ENCODE assay signal across 18 cellular contexts in the genomic region with DNA sequence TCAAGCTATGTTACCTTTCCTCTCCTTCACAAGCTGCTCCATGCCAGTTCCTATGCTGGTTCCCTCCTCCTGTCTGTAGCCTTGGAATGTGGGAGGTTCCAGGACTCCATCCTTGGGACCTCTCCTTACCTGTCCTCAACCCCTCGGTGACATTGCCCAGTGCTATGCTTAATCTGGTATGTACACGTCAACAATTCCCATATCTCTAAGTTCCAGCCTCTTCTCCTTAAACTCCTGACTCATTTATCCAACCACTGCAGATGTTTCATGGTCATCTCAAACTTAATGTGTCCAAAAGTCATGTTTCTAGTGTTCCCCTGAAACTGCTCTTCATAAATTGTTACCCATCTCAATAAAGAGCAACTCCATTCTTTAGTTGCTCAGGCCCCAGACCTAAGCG.
DNase-seq lines count a peak whose midpoint lies in the region; ATAC-seq and TF ChIP-seq lines count a peak whose summit lies in the region.
"Had no signal": no experiment of that assay in that cellular context is flagged by ENCODE, and none has a peak within 500 bp of the region (broad histone marks: within the 10 kb centered on the region; RNA-seq: fewer than 3 reads in every experiment).

No MANE protein-coding gene starts in this region.

- no peaks in the 10 kb centered on the region for H3K36me3 ChIP-seq in breast epithelium
- H3K36me3 ChIP-seq in left lung = peaks cover 0 to 33% of the 10 kb centered on the region in 2 donors
- peaks cover 0 to 49% of the 10 kb centered on the region in 2 donors for H3K36me3 ChIP-seq in gastrocnemius medialis
- peaks cover 2 to 52% (median 13%) of the 10 kb centered on the region in 4 donors for H3K36me3 ChIP-seq in upper lobe of left lung

- POLR2A ChIA-PET in MCF 10A (lab: Yijun Ruan, JAX) = no interaction called here

- no TSS peak for BruUV-seq in MCF 10A (replicated peaks; lab: Mats Ljungman, UMichigan)

- H3K4me1 ChIP-seq in breast epithelium (peaks cover 0 to 6% of the 10 kb centered on the region in 2 donors), left lung (peaks cover 34 to 69% of the 10 kb centered on the region in 2 donors), gastrocnemius medialis (peaks cover 95 to 98% of the 10 kb centered on the region in 2 donors), upper lobe of left lung (peaks cover 68 to 77% (median 73%) of the 10 kb centered on the region in 4 donors)

- no peaks in the 10 kb centered on the region for H3K9me3 Mint-ChIP-seq in MCF 10A (ENCODE audit: unreplicated experiment)
- H3K9me3 Mint-ChIP-seq in activated T-cell treated with anti-CD3 and anti-CD28 coated beads, Interleukin-2, amount 50 U/mL, for 72 hours = no peaks in the 10 kb centered on the region
- H3K9me3 Mint-ChIP-seq: HFFc6 had no signal

- 79 to 85% methylated on average over 3 of the region's 3 CpGs for WGBS in upper lobe of left lung, 2 donors

- H3K27ac Mint-ChIP-seq in MCF 10A (ENCODE audit: low read depth, unreplicated experiment) = no peak overlapping the region
- no peak overlapping the region for H3K27ac Mint-ChIP-seq in activated T-cell treated with anti-CD3 and anti-CD28 coated beads, Interleukin-2, amount 50 U/mL, for 72 hours
- H3K27ac Mint-ChIP-seq: HFFc6 had no signal

- ATAC-seq in left lung = no peak
- no peak for ATAC-seq in gastrocnemius medialis
- ATAC-seq in upper lobe of left lung (ENCODE audit: low FRiP score in 2 of 2) = no peak
- ATAC-seq in activated T-cell treated with anti-CD3 and anti-CD28 coated beads, Interleukin-2, amount 50 U/mL, for 72 hours (replicated peaks in 1 of 2) = no peak

- CTCF ChIA-PET in MCF 10A (lab: Yijun Ruan, JAX) = no interaction called here

- TF ChIP-seq CTCF in breast epithelium (IDR thresholded peaks at IDR 0.05) (no peak), MCF 10A (IDR thresholded peaks at IDR 0.05; ENCODE audit: unreplicated experiment) (no peak), left lung (IDR thresholded peaks at IDR 0.05) (no peak), gastrocnemius medialis (IDR thresholded peaks at IDR 0.05 in 4 of 5, conservative IDR thresholded peaks at IDR 0.05 in 1 of 5) (no peak), upper lobe of left lung (IDR thresholded peaks at IDR 0.05) (no peak)

- H3K36me3 Mint-ChIP-seq in MCF 10A (ENCODE audit: insufficient read depth, unreplicated experiment) = no peaks in the 10 kb centered on the region
- H3K36me3 Mint-ChIP-seq in activated T-cell treated with anti-CD3 and anti-CD28 coated beads, Interleukin-2, amount 50 U/mL, for 72 hours (ENCODE audit: insufficient read depth in 2 of 2) = no peaks in the 10 kb centered on the region

- H3K27ac ChIP-seq in breast epithelium (peak overlapping the region; percentile 52 to 59), left lung (peak overlapping the region; percentile 20 to 50), gastrocnemius medialis (peak overlapping the region; percentile 99 to 100 (median 99)), upper lobe of left lung (peak overlapping the region; percentile 43 to 79 (median 69))
- H3K27ac ChIP-seq: 22Rv1, HL-60, RWPE1 had no signal

- H3K27me3 ChIP-seq in breast epithelium (no peaks in the 10 kb centered on the region), left lung (no peaks in the 10 kb centered on the region), gastrocnemius medialis (no peaks in the 10 kb centered on the region), upper lobe of left lung (no peaks in the 10 kb centered on the region)

- H3K4me1 Mint-ChIP-seq in MCF 10A (ENCODE audit: insufficient read depth, unreplicated experiment) = no peaks in the 10 kb centered on the region
- H3K4me1 Mint-ChIP-seq in activated T-cell treated with anti-CD3 and anti-CD28 coated beads, Interleukin-2, amount 50 U/mL, for 72 hours (ENCODE audit: low read depth) = no peaks in the 10 kb centered on the region

- no peaks in the 10 kb centered on the region for H3K27me3 Mint-ChIP-seq in MCF 10A (ENCODE audit: insufficient read depth, unreplicated experiment)
- H3K27me3 Mint-ChIP-seq in activated T-cell treated with anti-CD3 and anti-CD28 coated beads, Interleukin-2, amount 50 U/mL, for 72 hours (ENCODE audit: low read depth) = no peaks in the 10 kb centered on the region

- no peak overlapping the region for H3K4me3 Mint-ChIP-seq in MCF 10A (ENCODE audit: unreplicated experiment)
- H3K4me3 Mint-ChIP-seq in activated T-cell treated with anti-CD3 and anti-CD28 coated beads, Interleukin-2, amount 50 U/mL, for 72 hours = no peak overlapping the region
- H3K4me3 Mint-ChIP-seq: HFFc6 had no signal

- TF ChIP-seq EP300 in upper lobe of left lung (IDR thresholded peaks at IDR 0.05) = no peak

- H3K9me3 ChIP-seq in breast epithelium (no peaks in the 10 kb centered on the region), left lung (peaks cover 0 to 6% of the 10 kb centered on the region in 2 donors), gastrocnemius medialis (no peaks in the 10 kb centered on the region), upper lobe of left lung (no peaks in the 10 kb centered on the region)

- TF ChIP-seq POLR2A in breast epithelium (IDR thresholded peaks at IDR 0.05) (no peak), gastrocnemius medialis (IDR thresholded peaks at IDR 0.05) (no peak), upper lobe of left lung (IDR thresholded peaks at IDR 0.05) (no peak)

- H3K4me3 ChIP-seq in breast epithelium (no peak overlapping the region), left lung (no peak overlapping the region), gastrocnemius medialis (no peak overlapping the region), upper lobe of left lung (no peak overlapping the region)

- no peak for DNase-seq in breast epithelium (ENCODE audit: low spot score in 2 of 2)
- DNase-seq in MCF 10A (ENCODE audit: unreplicated experiment) = no peak
- DNase-seq in left lung = no peak
- no peak for DNase-seq in gastrocnemius medialis
- DNase-seq in upper lobe of left lung = no peak
- no peak for DNase-seq in CD1c-positive myeloid dendritic cell (ENCODE audit: extremely low spot score)
- DNase-seq in activated CD4-positive, CD25-positive, alpha-beta regulatory T cell treated with anti-CD3 and anti-CD28 coated beads, Interleukin-2, amount 50 U/mL, for 72 hours = no peak
- no peak for DNase-seq in activated T-cell treated with anti-CD3 and anti-CD28 coated beads, Interleukin-2, amount 50 U/mL, for 72 hours
- DNase-seq: DMS 273 treated with DMSO at 0.1 percent for 48 hours, HFFc6, KG1, NCI-H1092, NCI-H1694, NCI-H345, NCI-H69 had no signal

- in situ Hi-C loops in gastrocnemius medialis (cut with MboI; ENCODE audit: low sequenced_read_pairs in 4 of 4) = no loop called here

- intact Hi-C loops in breast epithelium (cut with DNase I; ENCODE audit: low total_unique reads) = no loop called here
- intact Hi-C loops in MCF 10A (cut with micrococcal nuclease) = no loop called here
- intact Hi-C loops in left lung (cut with DNase I) = no loop called here
- intact Hi-C loops in gastrocnemius medialis (cut with DNase I; ENCODE audit: low total_unique reads) = no loop called here

Comparison
In these comparisons a context has a peak if more than half of its experiments do, and no peak if none do; other contexts are left out.
1. H3K27ac ChIP-seq: peak in every context shown above with its lines; median percentile 99 in gastrocnemius medialis; 69 in upper lobe of left lung; 56 in breast epithelium; 35 in left lung.